Comparison of ENCODE assay signal across 18 cellular contexts in genomic region chr3:152469238-152470025, GRCh38.
DNase-seq lines count a peak whose midpoint lies in the region; ATAC-seq and TF ChIP-seq lines count a peak whose summit lies in the region.
"Had no signal": no experiment of that assay in that cellular context is flagged by ENCODE, and none has a peak within 500 bp of the region (broad histone marks: within the 10 kb centered on the region; RNA-seq: fewer than 3 reads in every experiment).

No MANE protein-coding gene starts in this region.

- H4K20me1 ChIP-seq in mammary epithelial cell (ENCODE audit: insufficient read depth, low read length) = no peaks in the 10 kb centered on the region

- H3K27me3 Mint-ChIP-seq in MCF 10A (ENCODE audit: insufficient read depth, unreplicated experiment) = no peaks in the 10 kb centered on the region
- no peaks in the 10 kb centered on the region for H3K27me3 Mint-ChIP-seq in activated T-helper 17 cell treated with anti-CD3 and anti-CD28 coated beads, Interleukin-2, amount 50 U/mL, for 72 hours
- no peaks in the 10 kb centered on the region for H3K27me3 Mint-ChIP-seq in stimulated activated naive B cell treated with anti-CD40 and anti-IgM and Interleukin-4, amounts not matched to agents 10 μg/mL and 1 μg/mL and 100 μg/mL, for 72 hours

- no peaks in the 10 kb centered on the region for H3K79me2 ChIP-seq in mammary epithelial cell (ENCODE audit: insufficient read depth, low read length)

- H3K9ac ChIP-seq in mammary epithelial cell (ENCODE audit: insufficient read depth, low read length) = no peak overlapping the region

- no peak overlapping the region for H2AFZ ChIP-seq in mammary epithelial cell (ENCODE audit: low read depth, low read length)

- no peaks in the 10 kb centered on the region for H3K4me1 Mint-ChIP-seq in MCF 10A (ENCODE audit: insufficient read depth, unreplicated experiment)
- H3K4me1 Mint-ChIP-seq in activated T-helper 17 cell treated with anti-CD3 and anti-CD28 coated beads, Interleukin-2, amount 50 U/mL, for 72 hours = peaks cover 12% of the 10 kb centered on the region
- H3K4me1 Mint-ChIP-seq in stimulated activated naive B cell treated with anti-CD40 and anti-IgM and Interleukin-4, amounts not matched to agents 10 μg/mL and 1 μg/mL and 100 μg/mL, for 72 hours = peaks cover 12 to 43% of the 10 kb centered on the region in 2 donors

- TF ChIP-seq CTCF in mammary epithelial cell (conservative IDR thresholded peaks at IDR 0.05 in 1 of 2, IDR thresholded peaks at IDR 0.05 in 1 of 2; ENCODE audit: extremely low read depth in 1 of 2, insufficient read depth in 1 of 2, low read depth in 1 of 2, low read length in 2 of 2) (no peak), MCF 10A (IDR thresholded peaks at IDR 0.05; ENCODE audit: unreplicated experiment) (no peak), foreskin keratinocyte (conservative IDR thresholded peaks at IDR 0.05) (no peak), psoas muscle (IDR thresholded peaks at IDR 0.05) (no peak)

- POLR2A ChIA-PET in MCF 10A (lab: Yijun Ruan, JAX) = interaction anchor here (0.6 kb wide), 1 partner anchor 574 kb away, joined by 3 read pairs; no protein-coding TSS in a partner anchor

- H3K9me3 Mint-ChIP-seq in MCF 10A (ENCODE audit: unreplicated experiment) = no peaks in the 10 kb centered on the region
- H3K9me3 Mint-ChIP-seq in activated T-helper 17 cell treated with anti-CD3 and anti-CD28 coated beads, Interleukin-2, amount 50 U/mL, for 72 hours = no peaks in the 10 kb centered on the region
- no peaks in the 10 kb centered on the region for H3K9me3 Mint-ChIP-seq in stimulated activated naive B cell treated with anti-CD40 and anti-IgM and Interleukin-4, amounts not matched to agents 10 μg/mL and 1 μg/mL and 100 μg/mL, for 72 hours

- 82% methylated on average over 4 of the region's 4 CpGs for WGBS in mammary epithelial cell (ENCODE audit: low coverage, missing lambda C conversion rate)
- WGBS in psoas muscle, 3 donors = 53 to 82% (median 54%) methylated on average over 4 of the region's 4 CpGs

- H3K4me1 ChIP-seq in mammary epithelial cell (ENCODE audit: insufficient read depth, low read length) (no peaks in the 10 kb centered on the region), foreskin keratinocyte (no peaks in the 10 kb centered on the region), psoas muscle (no peaks in the 10 kb centered on the region)

- BruUV-seq in mammary epithelial cell (replicated peaks; lab: Mats Ljungman, UMichigan) (no TSS peak), MCF 10A (replicated peaks; lab: Mats Ljungman, UMichigan) (no TSS peak)

- no peak overlapping the region for H3K27ac Mint-ChIP-seq in MCF 10A (ENCODE audit: low read depth, unreplicated experiment)
- H3K27ac Mint-ChIP-seq in activated T-helper 17 cell treated with anti-CD3 and anti-CD28 coated beads, Interleukin-2, amount 50 U/mL, for 72 hours = peak overlapping the region; percentile 17
- H3K27ac Mint-ChIP-seq in stimulated activated naive B cell treated with anti-CD40 and anti-IgM and Interleukin-4, amounts not matched to agents 10 μg/mL and 1 μg/mL and 100 μg/mL, for 72 hours = peak overlapping the region; percentile 56

- intact Hi-C loops in mammary epithelial cell (cut with micrococcal nuclease) = loop anchor here (5.0 to 10.0 kb wide), 3 partner anchors 493 to 1128 kb away; no protein-coding TSS in a partner anchor
- intact Hi-C loops in MCF 10A (cut with micrococcal nuclease) = no loop called here
- intact Hi-C loops in psoas muscle (cut with DNase I) = loop anchor here (10.0 kb wide), 2 partner anchors 105 to 395 kb away; no protein-coding TSS in a partner anchor
- intact Hi-C loops in posterior vena cava (cut with DNase I) = no loop called here

- H3K9me3 ChIP-seq in mammary epithelial cell (replicated peaks; ENCODE audit: insufficient read depth, low read length) = no peaks in the 10 kb centered on the region
- no peaks in the 10 kb centered on the region for H3K9me3 ChIP-seq in psoas muscle

- no peaks in the 10 kb centered on the region for H3K36me3 ChIP-seq in mammary epithelial cell (ENCODE audit: insufficient read depth, low read length)
- H3K36me3 ChIP-seq in psoas muscle (ENCODE audit: insufficient read depth in 1 of 2, low read depth in 1 of 2) = peaks cover 0 to 15% of the 10 kb centered on the region in 2 donors

- CTCF ChIA-PET in mammary epithelial cell (lab: Charles Lee; ENCODE audit: low non-redundant PET) (no interaction called here), MCF 10A (lab: Yijun Ruan, JAX) (no interaction called here)

- H3K4me3 Mint-ChIP-seq in MCF 10A (ENCODE audit: unreplicated experiment) = no peak overlapping the region
- H3K4me3 Mint-ChIP-seq in activated T-helper 17 cell treated with anti-CD3 and anti-CD28 coated beads, Interleukin-2, amount 50 U/mL, for 72 hours = no peak overlapping the region
- H3K4me3 Mint-ChIP-seq in stimulated activated naive B cell treated with anti-CD40 and anti-IgM and Interleukin-4, amounts not matched to agents 10 μg/mL and 1 μg/mL and 100 μg/mL, for 72 hours = no peak overlapping the region

- in situ Hi-C loops in mammary epithelial cell (cut with MboI; ENCODE audit: low sequenced_read_pairs in 2 of 2) = no loop called here

- H3K4me3 ChIP-seq in mammary epithelial cell (replicated peaks in 1 of 3; ENCODE audit: insufficient read depth in 1 of 3, low read depth in 2 of 3, low read length in 3 of 3) (no peak overlapping the region), psoas muscle (no peak overlapping the region)

- H3K27me3 ChIP-seq in mammary epithelial cell (ENCODE audit: insufficient read depth, low read length) = no peaks in the 10 kb centered on the region
- no peaks in the 10 kb centered on the region for H3K27me3 ChIP-seq in foreskin keratinocyte
- H3K27me3 ChIP-seq in psoas muscle (ENCODE audit: insufficient read depth in 3 of 3, low read length in 2 of 3) = no peaks in the 10 kb centered on the region

- H3K27ac ChIP-seq in mammary epithelial cell (ENCODE audit: insufficient read depth, low read depth, low read length) (no peak overlapping the region), foreskin keratinocyte (no peak overlapping the region), psoas muscle (no peak overlapping the region)
- H3K27ac ChIP-seq: C4-2B had no signal

- peaks cover 10% of the 10 kb centered on the region for H3K36me3 Mint-ChIP-seq in MCF 10A (ENCODE audit: insufficient read depth, unreplicated experiment)
- peaks cover 30% of the 10 kb centered on the region for H3K36me3 Mint-ChIP-seq in activated T-helper 17 cell treated with anti-CD3 and anti-CD28 coated beads, Interleukin-2, amount 50 U/mL, for 72 hours (ENCODE audit: low read depth)
- H3K36me3 Mint-ChIP-seq in stimulated activated naive B cell treated with anti-CD40 and anti-IgM and Interleukin-4, amounts not matched to agents 10 μg/mL and 1 μg/mL and 100 μg/mL, for 72 hours = peaks cover 22 to 34% of the 10 kb centered on the region in 2 donors

- dilution Hi-C loops in mammary epithelial cell (cut with HindIII; ENCODE audit: low sequenced_read_pairs) = no loop called here

- no peak for ATAC-seq in activated T-helper 17 cell treated with anti-CD3 and anti-CD28 coated beads, Interleukin-2, amount 50 U/mL, for 72 hours (replicated peaks)
- ATAC-seq in foreskin keratinocyte (peak; percentile 36), psoas muscle (no peak), HG02588 (IDR thresholded peaks at IDR 0.05; ENCODE audit: unreplicated experiment) (no peak)
- no peak for ATAC-seq in stimulated activated naive B cell treated with anti-CD40 and anti-IgM and Interleukin-4, amounts not matched to agents 10 μg/mL and 1 μg/mL and 100 μg/mL, for 72 hours (replicated peaks)
- ATAC-seq: Panc1, Right ventricle myocardium inferior had no signal

- no peak overlapping the region for H3K4me2 ChIP-seq in mammary epithelial cell (ENCODE audit: insufficient read depth, low read depth, low read length)

- DNase-seq in mammary epithelial cell = peak; percentile 23
- DNase-seq in MCF 10A (ENCODE audit: unreplicated experiment) = no peak
- peak in 1 of 2 donors; percentile 40 for DNase-seq in foreskin keratinocyte
- DNase-seq in stimulated activated naive B cell treated with anti-CD40 and anti-IgM and Interleukin-4, amounts not matched to agents 10 μg/mL and 1 μg/mL and 100 μg/mL, for 72 hours = no peak
- no peak for DNase-seq in psoas muscle
- no peak for DNase-seq in posterior vena cava (ENCODE audit: low spot score)
- DNase-seq: COR-L47, DMS153, Kasumi-1, NCI-H1105, NCI-H1694, NCI-H226, NCI-H524 treated with DMSO at 0.1 percent for 48 hours had no signal

Comparison
In these comparisons a context has a peak if more than half of its experiments do, and no peak if none do; other contexts are left out.
1. intact Hi-C loops: an anchor here in mammary epithelial cell (5.0 to 10.0 kb wide) and psoas muscle (10.0 kb wide); none called in MCF 10A and posterior vena cava.